ENCODE assay signal across 12 cellular contexts in genomic region chr2:229873123-229873581, GRCh38. TPM values are rescaled to one million over a fixed set of nuclear protein-coding genes. Genes with fewer than 3 reads are reported as not detected.
A peak's percentile ranks its signal among the peaks of the same experiment; 100 is the strongest.
DNase-seq lines count a peak whose midpoint lies in the region; ATAC-seq and TF ChIP-seq lines count a peak whose summit lies in the region.
"Had no signal": no experiment of that assay in that cellular context is flagged by ENCODE, and none has a peak within 500 bp of the region (broad histone marks: within the 10 kb centered on the region; RNA-seq: fewer than 3 reads in every experiment).

No MANE protein-coding gene starts in this region.

- DNase-seq in mesothelial cell of epicardium (ENCODE audit: low spot score in 2 of 2, unreplicated experiment in 2 of 2) (no peak), NCI-H82 treated with DMSO at 0.1 percent for 48 hours (lab: John Stamatoyannopoulos, UW; ENCODE audit: unreplicated experiment) (no peak), activated gamma-delta T cell (lab: John Stamatoyannopoulos, UW) (no peak), sigmoid colon (no peak), NCI-H1694 (lab: John Stamatoyannopoulos, UW) (no peak)
- DNase-seq: activated CD4-positive, alpha-beta T cell treated with anti-CD3 and anti-CD28 coated beads for 48 hours; GDM1; NCI-H69 had no signal

- no peak overlapping the region for H3K4me3 ChIP-seq in sigmoid colon
- H3K4me3 ChIP-seq: prostate gland had no signal

- no peaks in the 10 kb centered on the region for H3K27me3 Mint-ChIP-seq in mesothelial cell of epicardium (ENCODE audit: low read depth)

- H3K27me3 ChIP-seq in sigmoid colon = no peaks in the 10 kb centered on the region

- 48 to 81% methylated on average over 1 of the region's 1 CpG for WGBS in sigmoid colon, 2 donors

- TF ChIP-seq POLR2A in sigmoid colon (IDR thresholded peaks at IDR 0.05) = no peak

- intact Hi-C loops in sigmoid colon (cut with DNase I) = no loop called here

- no peak overlapping the region for H3K4me3 Mint-ChIP-seq in mesothelial cell of epicardium

- ATAC-seq in GM18861 (IDR thresholded peaks at IDR 0.05; ENCODE audit: unreplicated experiment) = peak; percentile 96
- peak; percentile 95 for ATAC-seq in GM21619 (IDR thresholded peaks at IDR 0.05; ENCODE audit: unreplicated experiment)
- ATAC-seq in HG03558 (IDR thresholded peaks at IDR 0.05; ENCODE audit: extremely low read depth, unreplicated experiment) = peak; percentile 92

- TF ChIP-seq EP300 in sigmoid colon (IDR thresholded peaks at IDR 0.05) = no peak

- peaks cover 19% of the 10 kb centered on the region for H3K36me3 Mint-ChIP-seq in mesothelial cell of epicardium

- H3K27ac ChIP-seq in sigmoid colon = no peak overlapping the region
- H3K27ac ChIP-seq: prostate gland had no signal

- TF ChIP-seq CTCF in mesothelial cell of epicardium (IDR thresholded peaks at IDR 0.05; ENCODE audit: unreplicated experiment) (no peak), sigmoid colon (IDR thresholded peaks at IDR 0.05) (no peak)

- no peaks in the 10 kb centered on the region for H3K9me3 ChIP-seq in sigmoid colon
- H3K9me3 ChIP-seq: prostate gland had no signal

- H3K4me1 ChIP-seq in sigmoid colon = peaks cover 0 to 42% (median 23%) of the 10 kb centered on the region in 4 donors

- no peaks in the 10 kb centered on the region for H3K9me3 Mint-ChIP-seq in mesothelial cell of epicardium

- H3K36me3 ChIP-seq in sigmoid colon = peaks cover 0 to 19% (median 10%) of the 10 kb centered on the region in 4 donors
- H3K36me3 ChIP-seq: prostate gland had no signal

- H3K4me1 Mint-ChIP-seq in mesothelial cell of epicardium = peaks cover 12% of the 10 kb centered on the region

- peak overlapping the region; percentile 75 for H3K27ac Mint-ChIP-seq in mesothelial cell of epicardium

RNA-seq across cellular contexts. Expression of gene TRIP12, which starts 48.7 kb away (rescaled TPM):
- 239 to 256 TPM (median 253 TPM) in 3 replicates for total RNA-seq in mesothelial cell of epicardium
- 100 to 1,000 TPM; 144 to 168 (median 159) TPM for total RNA-seq in sigmoid colon
- polyA plus RNA-seq in sigmoid colon = 10 to 100 TPM; 20.4 to 49.5 (median 23.8) TPM

RNA-seq across cellular contexts. Expression of gene FBXO36, which starts 49.2 kb away (rescaled TPM):
- total RNA-seq in mesothelial cell of epicardium (5.1 to 6.2 TPM (median 5.5 TPM) in 3 replicates), sigmoid colon (1 to 10 TPM; 2.9 to 3.5 (median 3.1) TPM)
- 1 to 10 TPM in 1 of 3 donors, under 1 TPM in 2; 0.90 to 2.4 (median 0.92) TPM for polyA plus RNA-seq in sigmoid colon
